ENCODE assay signal across 26 cellular contexts in genomic region chr11:112504056-112504455, GRCh38.
"Had no signal": no experiment of that assay in that cellular context is flagged by ENCODE, and none has a peak within 500 bp of the region (broad histone marks: within the 10 kb centered on the region; RNA-seq: fewer than 3 reads in every experiment).

No MANE protein-coding gene starts in this region.

- H3K4me1 ChIP-seq: prostate gland, spleen, upper lobe of right lung had no signal

- H3K36me3 ChIP-seq: neutrophil, ovary, prostate gland, spleen, thoracic aorta, upper lobe of right lung had no signal

- H3K79me2 ChIP-seq: hepatocyte had no signal

- H2AFZ ChIP-seq: hepatocyte had no signal

- H3K27me3 ChIP-seq: hepatocyte, neutrophil, ovary, upper lobe of right lung had no signal

- H3K27ac ChIP-seq: hepatocyte, neutrophil, ovary, prostate gland, spleen, thoracic aorta, upper lobe of right lung, VCaP had no signal

- DNase-seq: activated CD4-positive, alpha-beta memory T cell treated with anti-CD3 and anti-CD28 coated beads, Interleukin-2, amount 10 ng/mL, durations not matched to agents 7 days and 5 days; activated CD4-positive, alpha-beta T cell treated with anti-CD3 and anti-CD28 coated beads, Interleukin-2, amount 10 ng/mL, durations not matched to agents 24 days and 14 days; activated CD8-positive, alpha-beta memory T cell treated with anti-CD3 and anti-CD28 coated beads, Interleukin-2, amount 10 ng/mL, durations not matched to agents 7 days and 5 days; activated effector memory CD4-positive, alpha-beta T cell treated with anti-CD3 and anti-CD28 coated beads, Interleukin-2, amount 50 U/mL, for 16 hours; activated naive CD4-positive, alpha-beta T cell treated with anti-CD3 and anti-CD28 coated beads, Interleukin-2, amount 50 U/mL, for 16 hours; activated naive CD8-positive, alpha-beta T cell treated with anti-CD3 and anti-CD28 coated beads, Interleukin-2, amount 50 U/mL, for 24 hours; activated T-cell treated with anti-CD3 and anti-CD28 coated beads for 4 hours; anterior cingulate cortex; caudate nucleus; dermis blood vessel endothelial cell; effector CD8-positive, alpha-beta T cell; glutamatergic neuron; immature natural killer cell; left ventricle myocardium superior; mammary epithelial cell; midbrain; ovary; spleen; stimulated activated CD4-positive, alpha-beta T cell treated with anti-CD3 and anti-CD28 coated beads, Interleukin-4, amount 100 ng/mL, for 24 hours; stimulated activated naive CD4-positive, alpha-beta T cell treated with Interleukin-2 at 50 U/mL for 16 hours; upper lobe of right lung had no signal

- H3K4me3 ChIP-seq: hepatocyte, ovary, prostate gland, spleen, thoracic aorta, upper lobe of right lung had no signal

- H3K9me3 ChIP-seq: neutrophil, ovary, prostate gland, spleen, thoracic aorta, upper lobe of right lung had no signal

- H3K4me2 ChIP-seq: hepatocyte had no signal
